Comparison of ENCODE assay signal across 10 cellular contexts in the genomic region with DNA sequence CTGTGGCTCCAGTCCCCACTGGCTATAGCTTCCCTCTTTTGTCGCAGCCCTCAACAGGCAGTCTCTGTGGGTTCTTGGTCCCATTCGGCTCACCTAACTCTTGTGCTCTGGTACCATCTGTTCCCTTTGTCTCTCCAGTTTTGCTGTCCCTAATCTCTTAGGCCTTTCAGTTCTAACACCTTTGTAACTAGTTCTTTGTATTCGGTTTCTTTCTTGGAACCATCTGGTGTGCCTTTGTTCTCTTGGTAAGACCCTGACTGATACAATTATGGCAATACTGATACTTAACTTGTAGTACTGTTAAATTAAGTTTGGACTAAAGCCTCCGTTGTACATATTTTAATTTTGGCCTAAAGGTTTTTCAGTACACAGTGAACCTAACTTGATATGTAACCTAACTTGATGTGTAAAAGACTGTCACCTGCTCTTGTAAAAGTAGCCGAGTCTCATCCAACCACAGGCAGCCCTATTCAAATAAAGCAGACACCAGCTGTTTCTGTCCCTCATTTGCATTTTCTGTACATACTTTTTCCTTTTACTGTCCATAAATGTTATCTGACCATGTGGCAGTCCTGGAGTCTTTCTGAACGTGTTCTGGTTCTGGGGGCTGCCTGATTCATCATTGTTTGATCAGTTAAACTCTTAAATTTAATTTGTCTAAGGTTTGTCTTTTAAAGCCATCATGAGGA. TPM values are rescaled to one million over a fixed set of nuclear protein-coding genes. Genes with fewer than 3 reads are reported as not detected.
DNase-seq lines count a peak whose midpoint lies in the region; ATAC-seq and TF ChIP-seq lines count a peak whose summit lies in the region.
"Had no signal": no experiment of that assay in that cellular context is flagged by ENCODE, and none has a peak within 500 bp of the region (broad histone marks: within the 10 kb centered on the region; RNA-seq: fewer than 3 reads in every experiment).

No MANE protein-coding gene starts in this region.

- TF ChIP-seq POLR2A in suprapubic skin (IDR thresholded peaks at IDR 0.05): no peak

- H3K27ac ChIP-seq in upper lobe of right lung (no peak overlapping the region), suprapubic skin (no peak overlapping the region), lower lobe of right lung (no peak overlapping the region)
- H3K27ac ChIP-seq: HL-60 had no signal

- H3K27me3 ChIP-seq in upper lobe of right lung (no peaks in the 10 kb centered on the region), suprapubic skin (no peaks in the 10 kb centered on the region), lower lobe of right lung (ENCODE audit: low read depth) (no peaks in the 10 kb centered on the region)

- no peaks in the 10 kb centered on the region for H3K9me3 ChIP-seq in upper lobe of right lung
- no peaks in the 10 kb centered on the region for H3K9me3 ChIP-seq in suprapubic skin
- H3K9me3 ChIP-seq in lower lobe of right lung: no peaks in the 10 kb centered on the region

- no peak for TF ChIP-seq CTCF in upper lobe of right lung (IDR thresholded peaks at IDR 0.05)
- no peak for TF ChIP-seq CTCF in suprapubic skin (IDR thresholded peaks at IDR 0.05)
- TF ChIP-seq CTCF in lower lobe of right lung (IDR thresholded peaks at IDR 0.05): no peak

- H3K4me3 ChIP-seq in upper lobe of right lung: no peak overlapping the region
- no peak overlapping the region for H3K4me3 ChIP-seq in suprapubic skin
- H3K4me3 ChIP-seq in lower lobe of right lung: no peak overlapping the region

- WGBS in suprapubic skin: 83% methylated on average over 6 of the region's 6 CpGs

- peaks cover 11% of the 10 kb centered on the region for H3K4me1 ChIP-seq in upper lobe of right lung
- peaks cover 7% of the 10 kb centered on the region for H3K4me1 ChIP-seq in suprapubic skin
- peaks cover 31% of the 10 kb centered on the region for H3K4me1 ChIP-seq in lower lobe of right lung

- DNase-seq in germinal center (ENCODE audit: low spot score): peak; percentile 54
- DNase-seq in upper lobe of right lung: no peak
- DNase-seq in suprapubic skin (ENCODE audit: low spot score in 2 of 2): no peak
- no peak for DNase-seq in lower lobe of right lung
- DNase-seq: stimulated activated CD8-positive, alpha-beta memory T cell treated with anti-CD3 and anti-CD28 coated beads, Interleukin-4, amount 100 ng/mL, for 48 hours had no signal

- H3K36me3 ChIP-seq in upper lobe of right lung (no peaks in the 10 kb centered on the region), suprapubic skin (no peaks in the 10 kb centered on the region), lower lobe of right lung (no peaks in the 10 kb centered on the region)

- intact Hi-C loops in upper lobe of right lung (cut with DNase I) (no loop called here), lower lobe of right lung (cut with DNase I) (no loop called here)

- TF ChIP-seq EP300 in suprapubic skin (IDR thresholded peaks at IDR 0.05): no peak

- ATAC-seq in GM18858 (IDR thresholded peaks at IDR 0.05; ENCODE audit: unreplicated experiment) (peak; percentile 42), GM21526 (IDR thresholded peaks at IDR 0.05; ENCODE audit: low FRiP score, unreplicated experiment) (peak; percentile 51), HG03460 (IDR thresholded peaks at IDR 0.05; ENCODE audit: unreplicated experiment) (peak; percentile 51), upper lobe of right lung (no peak), lower lobe of right lung (no peak)
- ATAC-seq in activated CD4-positive, CD25-positive, alpha-beta regulatory T cell treated with anti-CD3 and anti-CD28 coated beads, Interleukin-2, amount 50 U/mL, for 24 hours: no peak

RNA-seq across cellular contexts. Expression of gene MRPL44, which starts 4.8 kb away (rescaled TPM):
- total RNA-seq in upper lobe of right lung (18.9 TPM), suprapubic skin (10 to 100 TPM; 16.2 to 29.9 (median 24.3) TPM), lower lobe of right lung (20.7 TPM)

RNA-seq across cellular contexts. Expression of gene WDFY1, which starts 7.3 kb away (rescaled TPM):
- total RNA-seq in upper lobe of right lung: 50.1 TPM
- 10 to 100 TPM; 20.2 to 39.8 (median 32.6) TPM for total RNA-seq in suprapubic skin
- 45.5 TPM for total RNA-seq in lower lobe of right lung

Comparison
In these comparisons a context has a peak if more than half of its experiments do, and no peak if none do; other contexts are left out.
1. ATAC-seq: peak in GM18858 (single experiment), GM21526 (single experiment) and HG03460 (single experiment); none in upper lobe of right lung (single experiment), activated CD4-positive, CD25-positive, alpha-beta regulatory T cell treated with anti-CD3 and anti-CD28 coated beads, Interleukin-2, amount 50 U/mL, for 24 hours (0 of 2) and lower lobe of right lung (0 of 2).